8 cellular contexts compared by ENCODE assay signal in genomic region chr15:45179221-45179985, GRCh38. TPM values are rescaled to one million over a fixed set of nuclear protein-coding genes. Genes with fewer than 3 reads are reported as not detected.
DNase-seq lines count a peak whose midpoint lies in the region; ATAC-seq and TF ChIP-seq lines count a peak whose summit lies in the region.

No MANE protein-coding gene starts in this region.

- peaks cover 21% of the 10 kb centered on the region for H3K27me3 Mint-ChIP-seq in HFFc6 (ENCODE audit: insufficient read depth)

- peaks cover 71% of the 10 kb centered on the region for H3K36me3 ChIP-seq in BLaER1

- no peak overlapping the region for H3K27ac Mint-ChIP-seq in HFFc6

- ATAC-seq in HG03378 (IDR thresholded peaks at IDR 0.05; ENCODE audit: unreplicated experiment), result no peak

- peak overlapping the region; percentile 22; the same call in 1 of the 2 replicates for H3K27ac ChIP-seq in BLaER1

- H3K4me3 ChIP-seq in BLaER1 (no peak overlapping the region), fibroblast of pulmonary artery (replicated peaks; ENCODE audit: low read depth, low read length) (no peak overlapping the region)

- H3K9me3 ChIP-seq in BLaER1, result no peaks in the 10 kb centered on the region

- no peak for DNase-seq in HFFc6
- peak; percentile 55 to 59 for DNase-seq in activated CD4-positive, alpha-beta T cell treated with anti-CD3 and anti-CD28 coated beads, Interleukin-2, amount 50 U/mL, for 48 hours
- DNase-seq in fibroblast of pulmonary artery (ENCODE audit: low read depth), result no peak
- peak; percentile 39 for DNase-seq in stimulated activated CD4-positive, alpha-beta T cell treated with anti-CD3 and anti-CD28 coated beads, Interleukin-1b, Interleukin-23, amount 100 ng/mL, for 48 hours
- DNase-seq in GM19238 (ENCODE audit: insufficient read length, low spot score), result no peak
- no peak for DNase-seq in NCI-H2196 (lab: John Stamatoyannopoulos, UW; ENCODE audit: unreplicated experiment)

- no peaks in the 10 kb centered on the region for H3K4me1 Mint-ChIP-seq in HFFc6 (ENCODE audit: low read depth)

- H3K4me1 ChIP-seq in BLaER1, result peaks cover 52% of the 10 kb centered on the region

- H3K4me3 Mint-ChIP-seq in HFFc6, result no peak overlapping the region

- H4K20me1 ChIP-seq in BLaER1, result peaks cover 66% of the 10 kb centered on the region

- H3K4me2 ChIP-seq in BLaER1, result peak overlapping the region; percentile 62; the same call in 1 of the 2 replicates

- peak; percentile 75 for TF ChIP-seq CTCF in HFFc6 (IDR thresholded peaks at IDR 0.05)
- TF ChIP-seq CTCF in fibroblast of pulmonary artery (IDR thresholded peaks at IDR 0.05; ENCODE audit: low read length, missing control alignments), result peak; percentile 49

- no peaks in the 10 kb centered on the region for H3K27me3 ChIP-seq in BLaER1

- H3K36me3 Mint-ChIP-seq in HFFc6 (ENCODE audit: low read depth), result no peaks in the 10 kb centered on the region

- no peak overlapping the region for H3K9ac ChIP-seq in BLaER1

- H3K9me3 Mint-ChIP-seq in HFFc6, result no peaks in the 10 kb centered on the region

RNA-seq across cellular contexts. Expression of gene SHF, which starts 8.4 kb away (rescaled TPM):
- total RNA-seq in HFFc6 (2021; fragmentation: NEBNext Ultra II Directional; extraction: Animal tissue kit (Norgen Biotek cat#: 25700)), result 1 to 10 TPM; 2.1 to 3.1 (median 2.1) TPM

RNA-seq across cellular contexts. Expression of gene DUOX1, which starts 49.6 kb away (rescaled TPM):
- total RNA-seq in HFFc6 (2021; fragmentation: NEBNext Ultra II Directional; extraction: Animal tissue kit (Norgen Biotek cat#: 25700)), result under 1 TPM in 5 of 6 experiments, not detected in 1; 0.02 to 0.26 (median 0.12) TPM

RNA-seq across cellular contexts. Expression of gene DUOXA1, which starts 49.7 kb away (rescaled TPM):
- total RNA-seq in HFFc6 (2021; fragmentation: NEBNext Ultra II Directional; extraction: Animal tissue kit (Norgen Biotek cat#: 25700)), result under 1 TPM in 3 of 6 experiments, not detected in 3; 0.09 to 0.31 (median 0.16) TPM

Comparison
In these comparisons a context has a peak if more than half of its experiments do, and no peak if none do; other contexts are left out.
1. DNase-seq: peak in activated CD4-positive, alpha-beta T cell treated with anti-CD3 and anti-CD28 coated beads, Interleukin-2, amount 50 U/mL, for 48 hours (2 of 2) and stimulated activated CD4-positive, alpha-beta T cell treated with anti-CD3 and anti-CD28 coated beads, Interleukin-1b, Interleukin-23, amount 100 ng/mL, for 48 hours (single experiment); none in HFFc6 (single experiment), fibroblast of pulmonary artery (single experiment), GM19238 (single experiment) and NCI-H2196 (single experiment).